8 cellular contexts compared by ENCODE assay signal in genomic region chr15:84654689-84655453, GRCh38. TPM values are rescaled to one million over a fixed set of nuclear protein-coding genes. Genes with fewer than 3 reads are reported as not detected.
DNase-seq lines count a peak whose midpoint lies in the region; ATAC-seq and TF ChIP-seq lines count a peak whose summit lies in the region.

No MANE protein-coding gene starts in this region.

- DNase-seq in DND-41, result peak; percentile 84
- peak; percentile 85 for DNase-seq in NCI-H460 (ENCODE audit: extremely low read depth, low read depth)
- DNase-seq in activated CD4-positive, alpha-beta T cell treated with anti-CD3 and anti-CD28 coated beads for 4 hours, result peak; percentile 78 to 81
- peak; percentile 88 for DNase-seq in choroid plexus epithelial cell (ENCODE audit: low read depth)
- DNase-seq in kidney tubule cell (ENCODE audit: low spot score), result peak; percentile 85
- peak; percentile 50 to 51 for DNase-seq in stimulated activated CD4-positive, alpha-beta T cell treated with anti-CD3 and anti-CD28 coated beads, Interleukin-1b, Interleukin-23, amount 100 ng/mL, for 1 hour (ENCODE audit: low read depth in 2 of 2)

- H3K27ac ChIP-seq in DND-41 (ENCODE audit: low read length), result peak overlapping the region; percentile 89

- H3K9me3 ChIP-seq in DND-41 (ENCODE audit: insufficient read depth, low read length, severe bottlenecking), result no peaks in the 10 kb centered on the region

- H3K9ac ChIP-seq in DND-41 (ENCODE audit: low read depth, low read length), result peak overlapping the region; percentile 71

- peak overlapping the region; percentile 89 for H2AFZ ChIP-seq in DND-41 (ENCODE audit: low read depth, low read length)

- ATAC-seq in DND-41 (ENCODE audit: insufficient read depth, low read depth) (peak; percentile 63), HG03135 (IDR thresholded peaks at IDR 0.05; ENCODE audit: unreplicated experiment) (peak; percentile 29), GM21381 (IDR thresholded peaks at IDR 0.05; ENCODE audit: unreplicated experiment) (no peak)

- H3K79me2 ChIP-seq in DND-41 (ENCODE audit: insufficient read depth, low read length), result peaks cover 25% of the 10 kb centered on the region

- H3K4me2 ChIP-seq in DND-41 (ENCODE audit: insufficient read depth, low read length), result peak overlapping the region; percentile 72

- TF ChIP-seq CTCF in DND-41 (IDR thresholded peaks at IDR 0.05; ENCODE audit: borderline replicate concordance, extremely low read depth, low read length, poor library complexity, severe bottlenecking), result peak; percentile 86
- TF ChIP-seq CTCF in choroid plexus epithelial cell (conservative IDR thresholded peaks at IDR 0.05; ENCODE audit: low read depth, low read length), result peak; percentile 84

- no peaks in the 10 kb centered on the region; the same call in 1 of the 2 replicates for H4K20me1 ChIP-seq in DND-41 (ENCODE audit: insufficient read depth, low read length)

- H3K4me3 ChIP-seq in DND-41 (ENCODE audit: low read depth in 1 of 2, low read length in 2 of 2), result peak overlapping the region; percentile 65 to 92
- peak overlapping the region; percentile 99 for H3K4me3 ChIP-seq in choroid plexus epithelial cell (ENCODE audit: low read depth, low read length)

- H3K27me3 ChIP-seq in DND-41 (ENCODE audit: insufficient read depth, low read length, poor library complexity), result no peaks in the 10 kb centered on the region

- peaks cover 20% of the 10 kb centered on the region for H3K36me3 ChIP-seq in DND-41 (ENCODE audit: insufficient read depth, low read length)

- H3K4me1 ChIP-seq in DND-41 (ENCODE audit: insufficient read depth, low read length), result peaks cover 55% of the 10 kb centered on the region

RNA-seq across cellular contexts. Expression of gene WDR73, which starts 0.8 kb away (rescaled TPM):
- 32.2 and 43.8 TPM in 2 replicates for total RNA-seq in NCI-H460 (2014; rRNA removed; shearing (Covaris generic))
- 67.6 and 70.6 TPM in 2 replicates for polyA plus RNA-seq in NCI-H460 (2014; cell fraction: nucleus; rRNA removed)

RNA-seq across cellular contexts. Expression of gene NMB, which starts 3.1 kb away (rescaled TPM):
- total RNA-seq in NCI-H460 (2014; rRNA removed; shearing (Covaris generic)), result 13.3 and 16.4 TPM in 2 replicates
- polyA plus RNA-seq in NCI-H460 (2014; cell fraction: nucleus; rRNA removed), result 15.5 and 29.2 TPM in 2 replicates

RNA-seq across cellular contexts. Expression of gene ZSCAN2, which starts 54.1 kb away (rescaled TPM):
- 9.1 and 10.3 TPM in 2 replicates for total RNA-seq in NCI-H460 (2014; rRNA removed; shearing (Covaris generic))
- 7.5 and 17.7 TPM in 2 replicates for polyA plus RNA-seq in NCI-H460 (2014; cell fraction: nucleus; rRNA removed)
